ENCODE assay signal across 26 cellular contexts in the genomic region with DNA sequence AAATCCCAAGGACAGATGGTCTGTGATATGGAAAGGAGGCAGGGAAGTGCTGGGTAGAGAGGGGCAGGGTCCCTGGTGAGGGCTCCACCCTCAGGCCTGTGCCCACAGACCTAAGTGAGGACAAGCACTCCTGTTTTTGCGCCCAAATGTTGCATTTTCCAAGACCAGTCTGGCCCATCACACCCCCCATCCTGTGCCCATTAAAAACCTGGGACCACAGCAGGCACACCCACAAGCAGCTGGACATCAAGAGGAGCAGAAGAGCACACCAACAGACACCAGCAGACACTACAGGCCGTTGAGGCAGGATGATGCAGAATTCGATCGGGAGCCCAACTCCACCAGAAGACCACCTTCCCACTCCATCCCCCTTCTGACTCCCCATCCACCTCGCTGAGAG.
"Had no signal": no experiment of that assay in that cellular context is flagged by ENCODE, and none has a peak within 500 bp of the region (broad histone marks: within the 10 kb centered on the region; RNA-seq: fewer than 3 reads in every experiment).

No MANE protein-coding gene starts in this region.

- DNase-seq: naive thymus-derived CD4-positive, alpha-beta T cell; natural killer cell; occipital lobe; pancreas; retina; right cardiac atrium; right lobe of liver; sigmoid colon; small intestine; stimulated activated CD4-positive, alpha-beta T cell treated with anti-CD3 and anti-CD28 coated beads, Interleukin-15, amount 100 ng/mL, for 24 hours; stimulated activated CD4-positive, alpha-beta T cell treated with anti-CD3 and anti-CD28 coated beads, Interleukin-2, amount 100 ng/mL, for 24 hours; stimulated activated CD4-positive, alpha-beta T cell treated with anti-CD3 and anti-CD28 coated beads, Interleukin-2, amount 100 ng/mL, for 48 hours; stimulated activated CD4-positive, alpha-beta T cell treated with anti-CD3 and anti-CD28 coated beads, Interleukin-4, amount 100 ng/mL, for 24 hours; stimulated activated naive B cell treated with anti-CD40 and anti-IgM and Interleukin-4, amounts not matched to agents 10 μg/mL and 1 μg/mL and 100 μg/mL, for 72 hours; stimulated activated naive CD4-positive, alpha-beta T cell treated with Interleukin-2 at 50 U/mL for 16 hours; stomach; thyroid gland; trophoblast cell; upper lobe of left lung had no signal

- H3K9me3 ChIP-seq: pancreas, prostate gland, right lobe of liver, sigmoid colon, thoracic aorta, thyroid gland, vagina had no signal

- H2AFZ ChIP-seq: neural progenitor cell had no signal

- H3K4me3 ChIP-seq: neural progenitor cell, pancreas, prostate gland, right lobe of liver, sigmoid colon, stomach, thoracic aorta, thyroid gland, tibial nerve, upper lobe of left lung, vagina had no signal

- H3K36me3 ChIP-seq: neural progenitor cell, pancreas, prostate gland, right lobe of liver, sigmoid colon, stomach, thoracic aorta, thyroid gland, tibial nerve, upper lobe of left lung, vagina had no signal

- H3K9ac ChIP-seq: neural progenitor cell had no signal

- H3K4me1 ChIP-seq: neural progenitor cell, pancreas, prostate gland, right lobe of liver, sigmoid colon, stomach, thyroid gland, tibial nerve, upper lobe of left lung, vagina had no signal

- ATAC-seq: naive thymus-derived CD4-positive, alpha-beta T cell; natural killer cell; pancreas; right cardiac atrium; right lobe of liver; stimulated activated effector memory CD8-positive, alpha-beta T cell treated with anti-CD3 and anti-CD28 coated beads, Interleukin-12 subunit alpha, Interleukin-12 subunit beta, amount 100 ng/mL, for 72 hours; stimulated activated naive B cell treated with anti-CD40 and anti-IgM and Interleukin-4, amounts not matched to agents 10 μg/mL and 1 μg/mL and 100 μg/mL, for 72 hours had no signal

- H3K27me3 ChIP-seq: pancreas, right lobe of liver, thyroid gland, upper lobe of left lung, vagina had no signal

- H3K4me2 ChIP-seq: neural progenitor cell had no signal

- H3K27ac ChIP-seq: neural progenitor cell, pancreas, prostate gland, right lobe of liver, sigmoid colon, stomach, thoracic aorta, thyroid gland, tibial nerve, upper lobe of left lung, vagina had no signal

- FAIRE-seq: pancreas, small intestine, urothelium cell line had no signal
